1 cellular context compared by ENCODE assay signal in genomic region chr5:111226556-111226955, GRCh38.
TF ChIP-seq lines count a peak whose summit lies in the region.

No MANE protein-coding gene starts in this region.

TF ChIP-seq in GM12878, 131 proteins besides CTCF, POLR2A, EP300 and RAD21:
- no peak for TF ChIP-seq EZH2 (IDR thresholded peaks at IDR 0.05; ENCODE audit: borderline replicate concordance, control insufficient read depth, low read depth, low read length)
- no peak for TF ChIP-seq MXI1 (IDR thresholded peaks at IDR 0.05; ENCODE audit: low read depth, low read length)
- peak; percentile 68 for TF ChIP-seq RUNX3 (IDR thresholded peaks at IDR 0.05; ENCODE audit: low read length)
- TF ChIP-seq ZNF217 (IDR thresholded peaks at IDR 0.05): no peak
- TF ChIP-seq CEBPZ (IDR thresholded peaks at IDR 0.05; ENCODE audit: low read depth, low read length): no peak
